1 cellular context compared by ENCODE assay signal in the genomic region with DNA sequence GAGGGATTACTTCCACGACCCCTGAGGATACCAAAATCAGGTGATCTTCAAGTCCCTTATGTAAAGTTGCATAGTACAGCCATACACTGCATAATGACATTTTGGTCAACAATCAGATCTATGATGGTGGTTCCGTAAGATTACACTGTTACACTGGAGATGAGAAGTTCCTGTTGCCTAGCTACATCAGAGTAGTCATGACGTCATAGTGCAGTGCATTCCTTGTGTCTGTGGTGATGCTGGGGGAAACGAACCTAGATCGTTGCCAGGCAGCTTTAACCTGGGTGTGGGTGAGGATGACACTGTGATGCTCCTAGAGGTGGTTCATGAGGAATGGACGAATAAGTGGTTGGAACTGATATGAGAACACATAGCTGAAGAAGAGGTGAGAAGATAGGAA.
TF ChIP-seq lines count a peak whose summit lies in the region.

No MANE protein-coding gene starts in this region.

TF ChIP-seq in HepG2, 621 proteins besides CTCF, POLR2A, EP300 and RAD21:
- TF ChIP-seq MXD4 (CRISPR knock-in tag; IDR thresholded peaks at IDR 0.05) (no peak), ATF7 (IDR thresholded peaks at IDR 0.05) (peak; percentile 97), ATF7 (CRISPR knock-in tag; IDR thresholded peaks at IDR 0.05) (no peak), CREB1 (IDR thresholded peaks at IDR 0.05) (peak; percentile 95), CREB1 (CRISPR knock-in tag; IDR thresholded peaks at IDR 0.05) (no peak)
